24 cellular contexts compared by ENCODE assay signal in genomic region chr4:106869551-106869950, GRCh38.
DNase-seq lines count a peak whose midpoint lies in the region; ATAC-seq and TF ChIP-seq lines count a peak whose summit lies in the region.
"Had no signal": no experiment of that assay in that cellular context is flagged by ENCODE, and none has a peak within 500 bp of the region (broad histone marks: within the 10 kb centered on the region; RNA-seq: fewer than 3 reads in every experiment).

No MANE protein-coding gene starts in this region.

- no peak overlapping the region for H3K4me3 ChIP-seq in brain microvascular endothelial cell (ENCODE audit: low read depth, low read length)
- H3K4me3 ChIP-seq: K562, lower lobe of right lung, SJCRH30, uterus had no signal

- H3K36me3 ChIP-seq in brain microvascular endothelial cell (replicated peaks) = no peaks in the 10 kb centered on the region
- H3K36me3 ChIP-seq: lower lobe of right lung, SJCRH30, uterus had no signal

- H3K27ac Mint-ChIP-seq in chondrocyte (ENCODE audit: unreplicated experiment) = no peak overlapping the region
- H3K27ac Mint-ChIP-seq: activated B cell treated with CpG ODN at 0.5 μM for 24 hours; activated CD4-positive, alpha-beta memory T cell treated with anti-CD3 and anti-CD28 coated beads for 36 hours; activated naive CD4-positive, alpha-beta T cell treated with anti-CD3 and anti-CD28 coated beads, Interleukin-2, amount 10 ng/mL, durations not matched to agents 7 days and 5 days; CD8-positive, alpha-beta memory T cell had no signal

- in situ Hi-C loops in brain microvascular endothelial cell (cut with HindIII; ENCODE audit: low pct_ligation_motif_present, low sequenced_read_pairs) = no loop called here

- no peaks in the 10 kb centered on the region for H3K27me3 ChIP-seq in brain microvascular endothelial cell (replicated peaks)
- H3K27me3 ChIP-seq: SJCRH30, uterus had no signal

- peaks cover 3% of the 10 kb centered on the region for H3K36me3 Mint-ChIP-seq in chondrocyte (ENCODE audit: low read depth)
- H3K36me3 Mint-ChIP-seq: activated CD4-positive, alpha-beta memory T cell treated with anti-CD3 and anti-CD28 coated beads for 36 hours; activated naive CD4-positive, alpha-beta T cell treated with anti-CD3 and anti-CD28 coated beads, Interleukin-2, amount 10 ng/mL, durations not matched to agents 7 days and 5 days; CD8-positive, alpha-beta memory T cell had no signal

- peak; percentile 62 for DNase-seq in EL
- DNase-seq in MV-4-11 (lab: John Stamatoyannopoulos, UW) = peak; percentile 54
- DNase-seq in brain microvascular endothelial cell = peak; percentile 11
- peak; percentile 4 for DNase-seq in glomerular visceral epithelial cell (ENCODE audit: extremely low spot score)
- no peak for DNase-seq in NOMO-1 (lab: John Stamatoyannopoulos, UW; ENCODE audit: unreplicated experiment in 2 of 2)
- DNase-seq in NCI-H187 (lab: John Stamatoyannopoulos, UW) = no peak
- DNase-seq in chondrocyte (ENCODE audit: low spot score) = no peak
- DNase-seq: activated B cell treated with CpG ODN at 0.5 μM for 24 hours; activated CD4-positive, alpha-beta memory T cell treated with anti-CD3 and anti-CD28 coated beads for 36 hours; activated naive CD4-positive, alpha-beta T cell treated with anti-CD3 and anti-CD28 coated beads, Interleukin-2, amount 10 ng/mL, durations not matched to agents 7 days and 5 days; CD8-positive, alpha-beta memory T cell; dermis blood vessel endothelial cell; DMS79 treated with DMSO at 0.1 percent for 48 hours; lower lobe of right lung; NCI-H1092 treated with DMSO at 0.1 percent for 48 hours; NCI-H526 treated with DMSO at 0.1 percent for 48 hours; OCI-M1; SJCRH30; stimulated activated CD4-positive, alpha-beta T cell treated with anti-CD3 and anti-CD28 coated beads, Interleukin-12 subunit alpha, Interleukin-12 subunit beta, amount 100 ng/mL, for 4 hours; substantia nigra; uterus had no signal

- H3K4me3 Mint-ChIP-seq in chondrocyte (ENCODE audit: unreplicated experiment) = no peak overlapping the region
- H3K4me3 Mint-ChIP-seq: activated B cell treated with CpG ODN at 0.5 μM for 24 hours; activated CD4-positive, alpha-beta memory T cell treated with anti-CD3 and anti-CD28 coated beads for 36 hours; activated naive CD4-positive, alpha-beta T cell treated with anti-CD3 and anti-CD28 coated beads, Interleukin-2, amount 10 ng/mL, durations not matched to agents 7 days and 5 days; CD8-positive, alpha-beta memory T cell had no signal

- H3K27me3 Mint-ChIP-seq in chondrocyte (ENCODE audit: low read depth) = no peaks in the 10 kb centered on the region
- H3K27me3 Mint-ChIP-seq: activated B cell treated with CpG ODN at 0.5 μM for 24 hours; activated CD4-positive, alpha-beta memory T cell treated with anti-CD3 and anti-CD28 coated beads for 36 hours; activated naive CD4-positive, alpha-beta T cell treated with anti-CD3 and anti-CD28 coated beads, Interleukin-2, amount 10 ng/mL, durations not matched to agents 7 days and 5 days had no signal

- ATAC-seq in GM21737 (IDR thresholded peaks at IDR 0.05; ENCODE audit: unreplicated experiment) = no peak
- ATAC-seq: esophagus mucosa, K562, lower lobe of right lung had no signal

- TF ChIP-seq CTCF in brain microvascular endothelial cell (IDR thresholded peaks at IDR 0.05; ENCODE audit: low read depth, low read length, missing control alignments) (no peak), chondrocyte (IDR thresholded peaks at IDR 0.05) (no peak)

- H3K4me1 Mint-ChIP-seq in chondrocyte (ENCODE audit: low read depth) = peaks cover 24% of the 10 kb centered on the region
- H3K4me1 Mint-ChIP-seq: activated B cell treated with CpG ODN at 0.5 μM for 24 hours; activated naive CD4-positive, alpha-beta T cell treated with anti-CD3 and anti-CD28 coated beads, Interleukin-2, amount 10 ng/mL, durations not matched to agents 7 days and 5 days; CD8-positive, alpha-beta memory T cell had no signal

- peaks cover 19% of the 10 kb centered on the region for H3K9me3 Mint-ChIP-seq in chondrocyte (ENCODE audit: low read depth)

- H3K27ac ChIP-seq in brain microvascular endothelial cell = peak overlapping the region; percentile 74
- H3K27ac ChIP-seq: lower lobe of right lung, SJCRH30, uterus had no signal

Comparison
In these comparisons a context has a peak if more than half of its experiments do, and no peak if none do; other contexts are left out.
1. DNase-seq: peak in EL (single experiment), MV-4-11 (single experiment), brain microvascular endothelial cell (single experiment) and glomerular visceral epithelial cell (single experiment); none in NOMO-1 (0 of 2), NCI-H187 (0 of 2) and chondrocyte (single experiment).